ENCODE assay signal across 13 cellular contexts in genomic region chr14:44873536-44873935, GRCh38.
"Had no signal": no experiment of that assay in that cellular context is flagged by ENCODE, and none has a peak within 500 bp of the region (broad histone marks: within the 10 kb centered on the region; RNA-seq: fewer than 3 reads in every experiment).

No MANE protein-coding gene starts in this region.

- H3K4me3 Mint-ChIP-seq: activated CD4-positive, alpha-beta memory T cell treated with anti-CD3 and anti-CD28 coated beads, Interleukin-2, amount 10 ng/mL, durations not matched to agents 7 days and 5 days; nephron had no signal

- H3K9me3 ChIP-seq: breast epithelium had no signal

- H3K4me1 ChIP-seq: breast epithelium, stomach had no signal

- H3K4me1 Mint-ChIP-seq: activated CD4-positive, alpha-beta memory T cell treated with anti-CD3 and anti-CD28 coated beads, Interleukin-2, amount 10 ng/mL, durations not matched to agents 7 days and 5 days; nephron had no signal

- H3K9me3 Mint-ChIP-seq: activated CD4-positive, alpha-beta memory T cell treated with anti-CD3 and anti-CD28 coated beads, Interleukin-2, amount 10 ng/mL, durations not matched to agents 7 days and 5 days had no signal

- ATAC-seq: left ventricle myocardium superior had no signal

- H3K27me3 ChIP-seq: breast epithelium had no signal

- DNase-seq: activated CD4-positive, alpha-beta memory T cell treated with anti-CD3 and anti-CD28 coated beads, Interleukin-2, amount 10 ng/mL, durations not matched to agents 7 days and 5 days; activated naive CD4-positive, alpha-beta T cell; aorta; dermis blood vessel endothelial cell; erythroblast; hypothalamus; left ventricle myocardium superior; mesendoderm; stomach; T-helper 9 cell had no signal

- H3K36me3 ChIP-seq: breast epithelium, stomach had no signal

- H3K4me3 ChIP-seq: breast epithelium, stomach had no signal

- H3K27ac Mint-ChIP-seq: activated CD4-positive, alpha-beta memory T cell treated with anti-CD3 and anti-CD28 coated beads, Interleukin-2, amount 10 ng/mL, durations not matched to agents 7 days and 5 days; nephron had no signal

- H3K27ac ChIP-seq: breast epithelium, stomach had no signal

- FAIRE-seq: keratinocyte had no signal
